In the genomic region with DNA sequence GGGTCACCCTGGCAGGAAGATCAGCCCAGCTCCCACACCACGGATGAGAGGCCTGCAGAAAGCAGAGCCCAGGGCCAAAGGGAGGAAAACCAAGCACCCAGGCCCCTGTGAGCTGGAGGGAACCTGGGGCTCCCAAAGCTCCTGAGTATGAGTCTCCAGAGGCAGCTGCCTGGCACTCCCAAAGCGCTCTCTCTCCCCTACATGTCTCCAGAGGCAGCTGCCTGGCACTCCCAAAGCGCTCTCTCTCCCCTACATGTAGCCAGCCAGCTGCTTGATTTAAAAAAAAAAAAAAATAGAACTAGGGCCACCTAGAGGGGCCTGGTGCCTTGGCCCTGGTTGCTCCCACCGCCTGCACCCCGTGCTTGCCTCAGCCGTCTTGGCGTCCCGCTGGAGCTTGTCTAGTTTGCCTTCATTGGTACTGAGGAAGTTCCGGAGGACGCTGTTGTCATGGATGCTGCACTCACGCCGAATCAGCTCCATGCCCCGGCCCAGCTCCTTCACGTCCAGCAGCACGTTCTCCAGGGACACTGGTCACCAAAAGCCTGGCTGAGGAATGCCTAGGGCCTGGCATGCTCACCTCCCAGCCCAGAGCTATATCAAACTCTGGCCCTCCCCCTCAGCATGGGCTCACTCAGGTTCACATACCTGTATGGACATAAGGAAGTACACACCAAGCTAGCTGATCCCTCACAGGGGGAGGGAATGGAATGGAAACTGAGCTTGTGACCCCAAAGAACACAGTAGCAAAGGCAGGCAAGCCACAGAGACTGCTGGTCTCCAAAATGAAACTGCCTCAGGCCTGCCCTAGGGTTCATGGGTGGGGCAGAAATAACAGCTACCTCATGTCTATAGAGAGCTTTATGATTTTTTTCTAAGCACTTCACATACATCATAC, we compare ENCODE assay signal across 13 cellular contexts. TPM values are rescaled to one million over a fixed set of nuclear protein-coding genes. Genes with fewer than 3 reads are reported as not detected.
DNase-seq lines count a peak whose midpoint lies in the region; ATAC-seq and TF ChIP-seq lines count a peak whose summit lies in the region.
"Had no signal": no experiment of that assay in that cellular context is flagged by ENCODE, and none has a peak within 500 bp of the region (broad histone marks: within the 10 kb centered on the region; RNA-seq: fewer than 3 reads in every experiment).

No MANE protein-coding gene starts in this region.

- no peak overlapping the region for H3K4me3 ChIP-seq in tibial artery
- H3K4me3 ChIP-seq: suprapubic skin had no signal

- no peak for DNase-seq in activated naive CD4-positive, alpha-beta T cell treated with Interleukin-2 at 50 U/mL for 16 hours
- no peak for DNase-seq in activated naive CD8-positive, alpha-beta T cell treated with anti-CD3 and anti-CD28 coated beads, Interleukin-2, amount 50 U/mL, for 24 hours
- DNase-seq in mesothelial cell of epicardium (ENCODE audit: low spot score in 2 of 2, unreplicated experiment in 2 of 2) (no peak), tibial artery (no peak), Kasumi-1 (lab: John Stamatoyannopoulos, UW) (no peak), HUDEP-2 (lab: John Stamatoyannopoulos, UW; ENCODE audit: unreplicated experiment in 76 of 76) (no peak)
- DNase-seq: activated T-cell treated with anti-CD3 and anti-CD28 coated beads, Interleukin-2, amount 50 U/mL, for 48 hours; BE2C; effector CD4-positive, alpha-beta T cell had no signal

- intact Hi-C loops in tibial artery (cut with DNase I; ENCODE audit: low total_unique reads): no loop called here

- H3K4me1 Mint-ChIP-seq in activated naive CD4-positive, alpha-beta T cell treated with anti-CD3 and anti-CD28 coated beads, Interleukin-2, amount 50 U/mL, for 24 hours: peaks cover 48% of the 10 kb centered on the region
- peaks cover 15% of the 10 kb centered on the region for H3K4me1 Mint-ChIP-seq in activated naive CD8-positive, alpha-beta T cell treated with anti-CD3 and anti-CD28 coated beads, Interleukin-2, amount 50 U/mL, for 24 hours
- peaks cover 20% of the 10 kb centered on the region for H3K4me1 Mint-ChIP-seq in mesothelial cell of epicardium

- peaks cover 15 to 90% (median 90%) of the 10 kb centered on the region in 3 donors for H3K36me3 ChIP-seq in tibial artery
- H3K36me3 ChIP-seq: BE2C had no signal

- H3K9me3 Mint-ChIP-seq in activated naive CD4-positive, alpha-beta T cell treated with anti-CD3 and anti-CD28 coated beads, Interleukin-2, amount 50 U/mL, for 24 hours: no peaks in the 10 kb centered on the region
- H3K9me3 Mint-ChIP-seq in activated naive CD8-positive, alpha-beta T cell treated with anti-CD3 and anti-CD28 coated beads, Interleukin-2, amount 50 U/mL, for 24 hours: no peaks in the 10 kb centered on the region
- no peaks in the 10 kb centered on the region for H3K9me3 Mint-ChIP-seq in mesothelial cell of epicardium
- H3K9me3 Mint-ChIP-seq: neural crest cell had no signal

- H3K27ac Mint-ChIP-seq in activated naive CD4-positive, alpha-beta T cell treated with anti-CD3 and anti-CD28 coated beads, Interleukin-2, amount 50 U/mL, for 24 hours: peak overlapping the region; percentile 70
- H3K27ac Mint-ChIP-seq in activated naive CD8-positive, alpha-beta T cell treated with anti-CD3 and anti-CD28 coated beads, Interleukin-2, amount 50 U/mL, for 24 hours: peak overlapping the region; percentile 68
- peak overlapping the region; percentile 83 for H3K27ac Mint-ChIP-seq in mesothelial cell of epicardium

- TF ChIP-seq CTCF in mesothelial cell of epicardium (IDR thresholded peaks at IDR 0.05; ENCODE audit: unreplicated experiment) (no peak), tibial artery (IDR thresholded peaks at IDR 0.05) (no peak)

- H3K4me3 Mint-ChIP-seq in activated naive CD4-positive, alpha-beta T cell treated with anti-CD3 and anti-CD28 coated beads, Interleukin-2, amount 50 U/mL, for 24 hours: no peak overlapping the region
- no peak overlapping the region for H3K4me3 Mint-ChIP-seq in activated naive CD8-positive, alpha-beta T cell treated with anti-CD3 and anti-CD28 coated beads, Interleukin-2, amount 50 U/mL, for 24 hours
- H3K4me3 Mint-ChIP-seq in mesothelial cell of epicardium: no peak overlapping the region
- H3K4me3 Mint-ChIP-seq: neural crest cell had no signal

- H3K4me1 ChIP-seq in tibial artery: peaks cover 0 to 22% (median 15%) of the 10 kb centered on the region in 4 donors
- H3K4me1 ChIP-seq: BE2C had no signal

- no peak for ATAC-seq in activated naive CD8-positive, alpha-beta T cell treated with anti-CD3 and anti-CD28 coated beads, Interleukin-2, amount 50 U/mL, for 24 hours
- ATAC-seq in HG03342 (IDR thresholded peaks at IDR 0.05; ENCODE audit: unreplicated experiment): no peak

- H3K27ac ChIP-seq in tibial artery: peak overlapping the region; percentile 54 to 71
- H3K27ac ChIP-seq: suprapubic skin had no signal

- H3K9me3 ChIP-seq in tibial artery: no peaks in the 10 kb centered on the region
- H3K9me3 ChIP-seq: BE2C, suprapubic skin had no signal

- peaks cover 6% of the 10 kb centered on the region for H3K36me3 Mint-ChIP-seq in activated naive CD4-positive, alpha-beta T cell treated with anti-CD3 and anti-CD28 coated beads, Interleukin-2, amount 50 U/mL, for 24 hours
- peaks cover 32% of the 10 kb centered on the region for H3K36me3 Mint-ChIP-seq in activated naive CD8-positive, alpha-beta T cell treated with anti-CD3 and anti-CD28 coated beads, Interleukin-2, amount 50 U/mL, for 24 hours (ENCODE audit: low read depth)
- H3K36me3 Mint-ChIP-seq in mesothelial cell of epicardium: peaks cover 3% of the 10 kb centered on the region

- no peaks in the 10 kb centered on the region for H3K27me3 ChIP-seq in tibial artery
- H3K27me3 ChIP-seq: BE2C, suprapubic skin had no signal

- no peaks in the 10 kb centered on the region for H3K27me3 Mint-ChIP-seq in activated naive CD4-positive, alpha-beta T cell treated with anti-CD3 and anti-CD28 coated beads, Interleukin-2, amount 50 U/mL, for 24 hours
- H3K27me3 Mint-ChIP-seq in activated naive CD8-positive, alpha-beta T cell treated with anti-CD3 and anti-CD28 coated beads, Interleukin-2, amount 50 U/mL, for 24 hours: no peaks in the 10 kb centered on the region
- H3K27me3 Mint-ChIP-seq in mesothelial cell of epicardium (ENCODE audit: low read depth): no peaks in the 10 kb centered on the region

RNA-seq across cellular contexts. Expression of gene PRPF40B, which starts 24.7 kb away (rescaled TPM):
- 56.7 to 62.0 TPM (median 56.9 TPM) in 3 replicates for total RNA-seq in mesothelial cell of epicardium

RNA-seq across cellular contexts. Expression of gene FAM186B, which starts 42.6 kb away (rescaled TPM):
- total RNA-seq in mesothelial cell of epicardium: 0.29 to 0.50 TPM (median 0.40 TPM) in 3 replicates

RNA-seq across cellular contexts. Expression of gene FMNL3, which starts 59.1 kb away (rescaled TPM):
- 16.3 to 19.2 TPM (median 18.3 TPM) in 3 replicates for total RNA-seq in mesothelial cell of epicardium
